Comparison of ENCODE assay signal across 8 cellular contexts in the genomic region with DNA sequence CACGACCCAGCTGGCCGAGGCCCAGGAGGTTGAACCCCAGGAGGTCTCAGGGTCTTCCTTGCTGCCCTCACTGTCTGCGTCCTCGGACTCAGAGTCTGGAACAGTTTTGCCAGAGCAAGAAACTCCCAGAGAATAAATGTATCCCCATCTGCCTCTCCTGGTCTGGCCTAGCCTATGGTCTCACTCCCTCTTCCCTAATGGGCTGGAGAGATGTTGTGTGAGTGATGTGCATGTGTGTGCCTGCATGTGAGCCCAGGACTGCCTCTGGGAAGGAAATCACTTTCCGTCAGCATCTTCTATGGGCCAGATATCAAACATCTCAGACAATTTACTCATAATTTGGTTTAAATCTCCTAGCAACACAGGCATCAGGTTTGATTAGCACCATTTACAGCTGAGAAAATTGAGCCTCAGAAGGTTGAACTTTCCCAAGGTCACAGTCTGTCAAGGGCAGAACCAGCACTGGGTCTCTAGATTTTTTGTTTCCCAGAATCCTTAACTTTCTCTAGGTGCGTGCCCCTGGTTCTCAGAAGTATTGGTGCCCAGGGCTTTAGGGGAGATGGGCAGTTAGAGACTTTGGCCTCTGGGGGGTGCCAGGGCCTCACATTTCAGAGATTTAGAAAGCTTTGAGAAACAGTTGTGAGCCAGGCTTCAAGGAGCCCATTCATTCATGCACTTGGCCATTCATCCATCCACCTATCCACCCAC. TPM values are rescaled to one million over a fixed set of nuclear protein-coding genes. Genes with fewer than 3 reads are reported as not detected.
DNase-seq lines count a peak whose midpoint lies in the region; ATAC-seq, FAIRE-seq and TF ChIP-seq lines count a peak whose summit lies in the region.

No MANE protein-coding gene starts in this region.

- H3K27ac Mint-ChIP-seq in activated naive CD4-positive, alpha-beta T cell treated with anti-CD3 and anti-CD28 coated beads for 36 hours = no peak overlapping the region

- no peak overlapping the region for H3K4me2 ChIP-seq in GM12878 (ENCODE audit: control insufficient read depth, insufficient read depth)

- no peaks in the 10 kb centered on the region for H3K4me1 Mint-ChIP-seq in activated naive CD4-positive, alpha-beta T cell treated with anti-CD3 and anti-CD28 coated beads for 36 hours (ENCODE audit: low read depth)

- peak; percentile 31 for DNase-seq in activated naive CD4-positive, alpha-beta T cell treated with anti-CD3 and anti-CD28 coated beads for 36 hours
- DNase-seq in activated naive CD4-positive, alpha-beta T cell treated with anti-CD3 and anti-CD28 coated beads, Interleukin-2, amount 50 U/mL, for 16 hours = no peak
- DNase-seq in NCI-H146 treated with DMSO at 0.1 percent for 48 hours (lab: John Stamatoyannopoulos, UW; ENCODE audit: unreplicated experiment) = peak; percentile 23
- DNase-seq in GM12878 (ENCODE audit: low read depth, low spot score) = no peak
- DNase-seq in kidney tubule cell (ENCODE audit: low spot score) = peak; percentile 61
- no peak for DNase-seq in upper lobe of right lung

- 12% methylated on average over 6 of the region's 6 CpGs for WGBS in GM12878 (ENCODE audit: insufficient coverage, insufficient replicate concordance, low lambda C conversion rate, missing lambda C conversion rate)

- no peaks in the 10 kb centered on the region for H4K20me1 ChIP-seq in GM12878 (ENCODE audit: control insufficient read depth, insufficient read depth)

- H3K27me3 Mint-ChIP-seq in activated naive CD4-positive, alpha-beta T cell treated with anti-CD3 and anti-CD28 coated beads for 36 hours (ENCODE audit: low read depth) = no peaks in the 10 kb centered on the region

- ATAC-seq in GM12878 = peak; percentile 84
- peak; percentile 67 for ATAC-seq in upper lobe of right lung
- no peak for ATAC-seq in HG02623 (IDR thresholded peaks at IDR 0.05; ENCODE audit: unreplicated experiment)
- ATAC-seq in GM18511 (IDR thresholded peaks at IDR 0.05; ENCODE audit: unreplicated experiment) = no peak

- H3K9ac ChIP-seq in GM12878 (ENCODE audit: control insufficient read depth, insufficient read depth, low read length) = no peak overlapping the region

- in situ Hi-C loops in GM12878 (cut with MboI) = loop anchor here (5.0 kb wide), 1 partner anchor 156 kb away; no protein-coding TSS in a partner anchor

- intact Hi-C loops in activated naive CD4-positive, alpha-beta T cell treated with anti-CD3 and anti-CD28 coated beads for 36 hours (cut with micrococcal nuclease) = loop anchor here (1.0 to 10.0 kb wide), 2 partner anchors 160 to 529 kb away; no protein-coding TSS in a partner anchor
- intact Hi-C loops in GM12878 (cut with micrococcal nuclease; ENCODE audit: unreplicated experiment) (loop anchor here (1.0 kb wide), 1 partner anchor 160 kb away; no protein-coding TSS in a partner anchor), upper lobe of right lung (cut with DNase I) (loop anchor here (10.0 kb wide), 2 partner anchors 159 to 539 kb away; a partner anchor contains a TSS)

- TF ChIP-seq EP300 in GM12878 (IDR thresholded peaks at IDR 0.05; ENCODE audit: borderline replicate concordance in 1 of 2, control insufficient read depth in 1 of 2, low read depth in 2 of 2, low read length in 2 of 2) = no peak

- H3K36me3 Mint-ChIP-seq in activated naive CD4-positive, alpha-beta T cell treated with anti-CD3 and anti-CD28 coated beads for 36 hours (ENCODE audit: low read depth) = no peaks in the 10 kb centered on the region

- peak; percentile 49 for FAIRE-seq in GM12878 (lab: Jason Lieb, UNC)

- no peaks in the 10 kb centered on the region for H3K9me3 Mint-ChIP-seq in activated naive CD4-positive, alpha-beta T cell treated with anti-CD3 and anti-CD28 coated beads for 36 hours

- SMC1A ChIA-PET in GM12878 (lab: Charles Lee; ENCODE audit: uncharacterized antibody, unreplicated experiment) = interaction anchor here (1.3 kb wide), 1 partner anchor 159 kb away, joined by 3 read pairs; no protein-coding TSS in a partner anchor

- H3K27me3 ChIP-seq in GM12878 (replicated peaks in 1 of 2; ENCODE audit: control insufficient read depth in 2 of 2, insufficient read depth in 2 of 2, low read length in 1 of 2) = no peaks in the 10 kb centered on the region
- no peaks in the 10 kb centered on the region for H3K27me3 ChIP-seq in upper lobe of right lung

- H3K4me1 ChIP-seq in GM12878 (ENCODE audit: control insufficient read depth, insufficient read depth, low read length) (no peaks in the 10 kb centered on the region), upper lobe of right lung (peaks cover 19% of the 10 kb centered on the region)

- BruUV-seq in GM12878 (replicated peaks; lab: Mats Ljungman, UMichigan) = no TSS peak

- CTCF ChIA-PET in activated naive CD4-positive, alpha-beta T cell treated with anti-CD3 and anti-CD28 coated beads for 36 hours (lab: Charles Lee) = interaction anchor here (0.8 to 1.6 kb wide), 2 partner anchors 11 to 161 kb away, joined by 3 to 4 read pairs; no protein-coding TSS in a partner anchor
- CTCF ChIA-PET in GM12878 (lab: Yijun Ruan, JAX) = interaction anchor here (0.6 to 1.5 kb wide), 3 partner anchors 114 to 161 kb away, joined by 3 to 6 read pairs (median 3); no protein-coding TSS in a partner anchor

- no peak for TF ChIP-seq POLR2A in GM12878 (IDR thresholded peaks at IDR 0.05; ENCODE audit: low read depth, low read length)

- POLR2A ChIA-PET in GM12878 (lab: Charles Lee) = no interaction called here

- no peak overlapping the region for H3K4me3 Mint-ChIP-seq in activated naive CD4-positive, alpha-beta T cell treated with anti-CD3 and anti-CD28 coated beads for 36 hours

- H3K9me3 ChIP-seq in GM12878 (replicated peaks; ENCODE audit: control insufficient read depth, insufficient read depth, low read length) (no peaks in the 10 kb centered on the region), upper lobe of right lung (no peaks in the 10 kb centered on the region)

- TF ChIP-seq CTCF in GM12878 (IDR thresholded peaks at IDR 0.05 in 2 of 3, conservative IDR thresholded peaks at IDR 0.05 in 1 of 3; ENCODE audit: control insufficient read depth in 2 of 3, extremely low read depth in 1 of 3, insufficient read depth in 1 of 3, low read depth in 3 of 3, low read length in 3 of 3) (peak; percentile 44 to 63 (median 59); a peak in 5 of 6 replicates), upper lobe of right lung (IDR thresholded peaks at IDR 0.05) (peak; percentile 68)

- H3K36me3 ChIP-seq in GM12878 (ENCODE audit: control insufficient read depth in 2 of 2, insufficient read depth in 2 of 2, low read length in 1 of 2) (no peaks in the 10 kb centered on the region), upper lobe of right lung (no peaks in the 10 kb centered on the region)

- H3K79me2 ChIP-seq in GM12878 (ENCODE audit: control insufficient read depth, insufficient read depth, low read length) = no peaks in the 10 kb centered on the region

- no peak overlapping the region for H2AFZ ChIP-seq in GM12878 (ENCODE audit: control insufficient read depth, low read depth, low read length)

- H3K4me3 ChIP-seq in GM12878 (no peak overlapping the region), upper lobe of right lung (no peak overlapping the region)

- peak; percentile 81 for TF ChIP-seq RAD21 in GM12878 (IDR thresholded peaks at IDR 0.05; ENCODE audit: insufficient read depth, low read depth, low read length)

- RAD21 ChIA-PET in GM12878 (lab: Charles Lee; ENCODE audit: unreplicated experiment) = interaction anchor here (1.7 kb wide), 1 partner anchor 113 kb away, joined by 5 read pairs; no protein-coding TSS in a partner anchor

- no peak overlapping the region for H3K27ac ChIP-seq in GM12878 (ENCODE audit: control insufficient read depth, insufficient read depth)
- no peak overlapping the region for H3K27ac ChIP-seq in upper lobe of right lung

RNA-seq across cellular contexts. Expression of a gene that starts 4.9 kb away (rescaled TPM):
- total RNA-seq in activated naive CD4-positive, alpha-beta T cell treated with anti-CD3 and anti-CD28 coated beads for 36 hours = not detected
- not detected in 2 replicates for total RNA-seq in GM12878 (2013; cell fraction: nucleolus; rRNA removed)
- total RNA-seq in GM12878 (2014; rRNA removed) (not detected in 2 replicates), GM12878 (2014; rRNA removed; fragmentation: Illumina TruSeq; extraction: Trizol) (not detected in 2 replicates), GM12878 (2021) (not detected in 2 replicates), upper lobe of right lung (not detected)
- polyA plus RNA-seq in GM12878 (2011; ENCODE audit: low read depth) = not detected
- polyA plus RNA-seq in GM12878 (2011; rRNA removed) (not detected in 2 replicates), GM12878 (2014; fragmentation: Illumina TruSeq; extraction: Trizol) (not detected in 2 replicates), GM12878 (2014; fragmentation: Nextera tagmentation; extraction: Ambion mirVana) (not detected), GM12878 (2014; rRNA removed) (not detected in 2 replicates), GM12878 (2016; fragmentation: Nextera tagmentation; extraction: Ambion mirVana) (not detected)
- polyA plus RNA-seq in GM12878 (2011; cell fraction: cytosol; rRNA removed) = not detected in 2 replicates
- polyA plus RNA-seq in GM12878 (2011; cell fraction: nucleus; rRNA removed) = not detected in 2 replicates
- polyA plus RNA-seq in GM12878 (2012) = not detected in 2 replicates
- polyA minus RNA-seq in GM12878 (2011; rRNA and poly(A)+ RNA removed) = not detected in 2 replicates
- polyA minus RNA-seq in GM12878 (2011; cell fraction: cytosol; rRNA and poly(A)+ RNA removed) = not detected in 2 replicates
- not detected in 2 replicates for polyA minus RNA-seq in GM12878 (2011; cell fraction: nucleus; rRNA and poly(A)+ RNA removed)

RNA-seq across cellular contexts. Expression of a gene that starts 23.6 kb away (rescaled TPM):
- total RNA-seq in activated naive CD4-positive, alpha-beta T cell treated with anti-CD3 and anti-CD28 coated beads for 36 hours = 1 to 10 TPM; 1.7 to 2.2 TPM
- 0.93 and 1.3 TPM in 2 replicates for total RNA-seq in GM12878 (2013; cell fraction: nucleolus; rRNA removed)
- 0.90 and 1.7 TPM in 2 replicates for total RNA-seq in GM12878 (2014; rRNA removed)
- 0.45 and 0.74 TPM in 2 replicates for total RNA-seq in GM12878 (2014; rRNA removed; fragmentation: Illumina TruSeq; extraction: Trizol)
- 0.80 and 1.7 TPM in 2 replicates for total RNA-seq in GM12878 (2021)
- not detected for polyA plus RNA-seq in GM12878 (2011; ENCODE audit: low read depth)
- 0.16 and 0.57 TPM in 2 replicates for polyA plus RNA-seq in GM12878 (2011; rRNA removed)
- 0.55 and 0.72 TPM in 2 replicates for polyA plus RNA-seq in GM12878 (2011; cell fraction: cytosol; rRNA removed)
- 0.89 and 1.1 TPM in 2 replicates for polyA plus RNA-seq in GM12878 (2011; cell fraction: nucleus; rRNA removed)
- 1.5 and 1.8 TPM in 2 replicates for polyA plus RNA-seq in GM12878 (2012)
- polyA plus RNA-seq in GM12878 (2014; fragmentation: Illumina TruSeq; extraction: Trizol) = 0.10 TPM in 1 of 2 replicates, not detected in the other
- polyA plus RNA-seq in GM12878 (2014; fragmentation: Nextera tagmentation; extraction: Ambion mirVana) = under 1 TPM; 0.10 to 0.16 TPM
- 1.1 and 1.5 TPM in 2 replicates for polyA plus RNA-seq in GM12878 (2014; rRNA removed)
- polyA plus RNA-seq in GM12878 (2016; fragmentation: Nextera tagmentation; extraction: Ambion mirVana) = 1 to 10 TPM; 3.3 to 3.4 TPM
- 1.2 TPM in 1 of 2 replicates, not detected in the other for polyA minus RNA-seq in GM12878 (2011; rRNA and poly(A)+ RNA removed)
- polyA minus RNA-seq in GM12878 (2011; cell fraction: cytosol; rRNA and poly(A)+ RNA removed) = 1.5 TPM in 1 of 2 replicates, not detected in the other
- 0.77 TPM in 1 of 2 replicates, not detected in the other for polyA minus RNA-seq in GM12878 (2011; cell fraction: nucleus; rRNA and poly(A)+ RNA removed)
- 2.3 TPM for total RNA-seq in upper lobe of right lung

RNA-seq across cellular contexts. Expression of a gene that starts 35.1 kb away (rescaled TPM):
- total RNA-seq in activated naive CD4-positive, alpha-beta T cell treated with anti-CD3 and anti-CD28 coated beads for 36 hours = under 1 TPM; 0.10 to 0.25 TPM
- total RNA-seq in GM12878 (2013; cell fraction: nucleolus; rRNA removed) = not detected in 2 replicates
- total RNA-seq in GM12878 (2014; rRNA removed) (not detected in 2 replicates), GM12878 (2014; rRNA removed; fragmentation: Illumina TruSeq; extraction: Trizol) (not detected in 2 replicates), GM12878 (2021) (0.24 and 0.38 TPM in 2 replicates), upper lobe of right lung (103 TPM)
- not detected for polyA plus RNA-seq in GM12878 (2011; ENCODE audit: low read depth)
- polyA plus RNA-seq in GM12878 (2011; rRNA removed) (0.05 TPM in 1 of 2 replicates, not detected in the other), GM12878 (2014; fragmentation: Illumina TruSeq; extraction: Trizol) (0.04 TPM in 1 of 2 replicates, not detected in the other), GM12878 (2014; fragmentation: Nextera tagmentation; extraction: Ambion mirVana) (not detected), GM12878 (2014; rRNA removed) (0.04 and 0.06 TPM in 2 replicates), GM12878 (2016; fragmentation: Nextera tagmentation; extraction: Ambion mirVana) (not detected)
- 0.03 and 0.07 TPM in 2 replicates for polyA plus RNA-seq in GM12878 (2011; cell fraction: cytosol; rRNA removed)
- not detected in 2 replicates for polyA plus RNA-seq in GM12878 (2011; cell fraction: nucleus; rRNA removed)
- polyA plus RNA-seq in GM12878 (2012) = 0.10 and 0.11 TPM in 2 replicates
- not detected in 2 replicates for polyA minus RNA-seq in GM12878 (2011; rRNA and poly(A)+ RNA removed)
- not detected in 2 replicates for polyA minus RNA-seq in GM12878 (2011; cell fraction: cytosol; rRNA and poly(A)+ RNA removed)
- polyA minus RNA-seq in GM12878 (2011; cell fraction: nucleus; rRNA and poly(A)+ RNA removed) = not detected in 2 replicates

Comparison
In these comparisons a context has a peak if more than half of its experiments do, and no peak if none do; other contexts are left out.
1. DNase-seq: peak in activated naive CD4-positive, alpha-beta T cell treated with anti-CD3 and anti-CD28 coated beads for 36 hours (single experiment), NCI-H146 treated with DMSO at 0.1 percent for 48 hours (single experiment) and kidney tubule cell (single experiment); none in activated naive CD4-positive, alpha-beta T cell treated with anti-CD3 and anti-CD28 coated beads, Interleukin-2, amount 50 U/mL, for 16 hours (single experiment), GM12878 (single experiment) and upper lobe of right lung (single experiment).
2. ATAC-seq: peak in GM12878 (single experiment) and upper lobe of right lung (single experiment); none in HG02623 (single experiment) and GM18511 (single experiment).
3. RNA of a gene that starts 35.1 kb away (total RNA-seq): 103 TPM in upper lobe of right lung (single experiment); 0.10 to 0.25 TPM in activated naive CD4-positive, alpha-beta T cell treated with anti-CD3 and anti-CD28 coated beads for 36 hours and 0.24 to 0.38 TPM in GM12878; every median in the first group is over 10 times any median in the second.